ENCODE assay signal across 28 cellular contexts in genomic region chr5:138650196-138650595, GRCh38.
"Had no signal": no experiment of that assay in that cellular context is flagged by ENCODE, and none has a peak within 500 bp of the region (broad histone marks: within the 10 kb centered on the region; RNA-seq: fewer than 3 reads in every experiment).

No MANE protein-coding gene starts in this region.

- H3K36me3 ChIP-seq: ascending aorta, breast epithelium, gastrocnemius medialis, heart left ventricle, sigmoid colon, thyroid gland, upper lobe of right lung had no signal

- DNase-seq: activated CD4-positive, alpha-beta T cell treated with anti-CD3 and anti-CD28 coated beads for 36 hours; activated CD4-positive, alpha-beta T cell treated with anti-CD3 and anti-CD28 coated beads, Interleukin-2, amount 50 U/mL, for 4 hours; activated CD8-positive, alpha-beta memory T cell treated with anti-CD3 and anti-CD28 coated beads for 24 hours; activated CD8-positive, alpha-beta memory T cell treated with anti-CD3 and anti-CD28 coated beads, Interleukin-2, amount 50 U/mL, for 4 hours; activated T-cell treated with anti-CD3 and anti-CD28 coated beads, Interleukin-2, amount 50 U/mL, for 24 hours; dorsolateral prefrontal cortex; effector memory CD8-positive, alpha-beta T cell; gastrocnemius medialis; left cardiac atrium; sigmoid colon; stimulated activated CD4-positive, alpha-beta T cell treated with anti-CD3 and anti-CD28 coated beads, Interleukin-4, amount 100 ng/mL, for 1 hour; stimulated activated naive CD8-positive, alpha-beta T cell treated with anti-CD3 and anti-CD28 coated beads, Interleukin-15, Interleukin-2, amounts not matched to agents 100 U/mL and 50 U/mL, for 24 hours; T-cell; thyroid gland; upper lobe of right lung had no signal

- ATAC-seq: activated CD4-positive, alpha-beta T cell treated with anti-CD3 and anti-CD28 coated beads for 36 hours; activated naive CD4-positive, alpha-beta T cell treated with anti-CD3 and anti-CD28 coated beads, Interleukin-2, amount 50 U/mL, for 72 hours; activated T-helper 17 cell treated with anti-CD3 and anti-CD28 coated beads, Interleukin-2, amount 50 U/mL, for 72 hours; effector memory CD8-positive, alpha-beta T cell; esophagus mucosa; gastrocnemius medialis; natural killer cell treated with Interleukin-12 subunit alpha and Interleukin-12 subunit beta and Interleukin-15 and Interleukin-18, amount 100 ng/mL, for 72 hours; stimulated activated naive CD8-positive, alpha-beta T cell treated with anti-CD3 and anti-CD28 coated beads, Interleukin-15, Interleukin-2, amounts not matched to agents 100 U/mL and 50 U/mL, for 24 hours; T-cell; upper lobe of right lung had no signal

- H3K36me3 Mint-ChIP-seq: activated naive CD4-positive, alpha-beta T cell treated with anti-CD3 and anti-CD28 coated beads, Interleukin-2, amount 50 U/mL, for 72 hours; T-cell had no signal

- H3K4me3 Mint-ChIP-seq: activated CD4-positive, alpha-beta T cell treated with anti-CD3 and anti-CD28 coated beads for 36 hours; activated T-cell treated with anti-CD3 and anti-CD28 coated beads, Interleukin-2, amount 50 U/mL, for 24 hours; activated T-helper 17 cell treated with anti-CD3 and anti-CD28 coated beads, Interleukin-2, amount 50 U/mL, for 72 hours; central memory CD8-positive, alpha-beta T cell; effector memory CD8-positive, alpha-beta T cell; natural killer cell treated with Interleukin-12 subunit alpha and Interleukin-12 subunit beta and Interleukin-15 and Interleukin-18, amount 100 ng/mL, for 72 hours; T-cell; T-helper 2 cell treated with Interferon-gamma antibody and Interleukin-4, amounts not matched to agents 5 μg/mL and 100 μg/mL, for 36 hours had no signal

- H3K9me3 Mint-ChIP-seq: activated T-helper 17 cell treated with anti-CD3 and anti-CD28 coated beads, Interleukin-2, amount 50 U/mL, for 72 hours; central memory CD8-positive, alpha-beta T cell; natural killer cell treated with Interleukin-12 subunit alpha and Interleukin-12 subunit beta and Interleukin-15 and Interleukin-18, amount 100 ng/mL, for 72 hours; T-cell; T-helper 2 cell treated with Interferon-gamma antibody and Interleukin-4, amounts not matched to agents 5 μg/mL and 100 μg/mL, for 36 hours had no signal

- FAIRE-seq: colon, endothelial cell of umbilical vein, islet of Langerhans, TTC549 had no signal

- H3K4me3 ChIP-seq: ascending aorta, breast epithelium, gastrocnemius medialis, heart left ventricle, sigmoid colon, thyroid gland, upper lobe of right lung had no signal

- H3K27ac ChIP-seq: ascending aorta, breast epithelium, gastrocnemius medialis, heart left ventricle, sigmoid colon, thyroid gland, upper lobe of right lung had no signal

- H3K4me1 ChIP-seq: ascending aorta, breast epithelium, gastrocnemius medialis, sigmoid colon, thyroid gland, upper lobe of right lung had no signal

- H3K9me3 ChIP-seq: ascending aorta, breast epithelium, gastrocnemius medialis, heart left ventricle, sigmoid colon, thyroid gland, upper lobe of right lung had no signal

- H3K27ac Mint-ChIP-seq: activated CD4-positive, alpha-beta T cell treated with anti-CD3 and anti-CD28 coated beads for 36 hours; activated naive CD4-positive, alpha-beta T cell treated with anti-CD3 and anti-CD28 coated beads, Interleukin-2, amount 50 U/mL, for 72 hours; activated T-cell treated with anti-CD3 and anti-CD28 coated beads, Interleukin-2, amount 50 U/mL, for 24 hours; activated T-helper 17 cell treated with anti-CD3 and anti-CD28 coated beads, Interleukin-2, amount 50 U/mL, for 72 hours; effector memory CD8-positive, alpha-beta T cell; natural killer cell treated with Interleukin-12 subunit alpha and Interleukin-12 subunit beta and Interleukin-15 and Interleukin-18, amount 100 ng/mL, for 72 hours; T-helper 2 cell treated with Interferon-gamma antibody and Interleukin-4, amounts not matched to agents 5 μg/mL and 100 μg/mL, for 36 hours had no signal

- H3K27me3 ChIP-seq: ascending aorta, breast epithelium, dorsolateral prefrontal cortex, gastrocnemius medialis, sigmoid colon, thyroid gland, upper lobe of right lung had no signal
